Comparison of ENCODE assay signal across 33 cellular contexts in the genomic region with DNA sequence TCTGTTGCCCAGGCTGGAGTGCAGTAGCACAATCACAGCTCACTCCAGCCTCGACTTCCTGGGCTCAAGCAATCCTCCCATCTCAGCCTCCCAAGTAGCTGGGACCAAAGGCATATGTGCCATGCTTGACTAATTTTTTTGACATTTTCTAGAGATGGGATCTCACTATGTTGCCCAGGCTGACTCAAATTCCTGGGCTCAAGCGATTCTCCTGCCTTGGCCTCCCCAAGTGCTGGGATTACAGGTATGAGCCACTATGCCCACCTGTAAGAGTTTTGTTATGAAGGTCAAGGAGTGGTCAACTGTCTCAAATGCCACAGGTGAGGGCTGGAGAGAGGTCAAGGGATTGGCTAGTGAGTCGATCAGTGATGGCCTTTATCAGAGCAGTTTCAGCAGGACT. TPM values are rescaled to one million over a fixed set of nuclear protein-coding genes. Genes with fewer than 3 reads are reported as not detected.
DNase-seq lines count a peak whose midpoint lies in the region; ATAC-seq, FAIRE-seq and TF ChIP-seq lines count a peak whose summit lies in the region.
"Had no signal": no experiment of that assay in that cellular context is flagged by ENCODE, and none has a peak within 500 bp of the region (broad histone marks: within the 10 kb centered on the region; RNA-seq: fewer than 3 reads in every experiment).

No MANE protein-coding gene starts in this region.

- TF ChIP-seq CTCF in HepG2 (CRISPR knock-in tag; IDR thresholded peaks at IDR 0.05) (no peak), right lobe of liver (IDR thresholded peaks at IDR 0.05) (no peak), WTC11 (IDR thresholded peaks at IDR 0.05) (no peak), lower leg skin (IDR thresholded peaks at IDR 0.05) (no peak)

- POLR2A ChIA-PET in HepG2 (lab: Yijun Ruan, JAX) (no interaction called here), WTC11 (lab: Charles Lee) (no interaction called here)

- in situ Hi-C loops in HepG2 (cut with HindIII; ENCODE audit: extremely low pct_ligation_motif_present, low pct_unique_long_range_greater_than_20kb): no loop called here

- H3K27me3 ChIP-seq in HepG2 (ENCODE audit: control insufficient read depth in 1 of 2, insufficient read depth in 2 of 2, low read length in 2 of 2) (no peaks in the 10 kb centered on the region), right lobe of liver (no peaks in the 10 kb centered on the region)
- H3K27me3 ChIP-seq: BE2C; BLaER1; BLaER1 treated with 17β-estradiol and CSF1 and Interleukin-3, amounts not matched to agents 10 nM and 100 nM had no signal

- H3K79me2 ChIP-seq in HepG2 (ENCODE audit: insufficient read depth, low read length): no peaks in the 10 kb centered on the region

- H3K27ac Mint-ChIP-seq in WTC11: no peak overlapping the region
- H3K27ac Mint-ChIP-seq: B cell; CD14-positive monocyte; CD4-positive, alpha-beta memory T cell; CD4-positive, alpha-beta T cell; CD4-positive, CD25-positive, alpha-beta regulatory T cell; CD8-positive, alpha-beta memory T cell; CD8-positive, alpha-beta T cell had no signal

- no peak overlapping the region for H3K9ac ChIP-seq in HepG2 (ENCODE audit: insufficient read depth, low read depth, low read length)
- H3K9ac ChIP-seq: BLaER1; BLaER1 treated with 17β-estradiol and CSF1 and Interleukin-3, amounts not matched to agents 10 nM and 100 nM had no signal

- no peaks in the 10 kb centered on the region for H3K36me3 Mint-ChIP-seq in WTC11
- H3K36me3 Mint-ChIP-seq: CD14-positive monocyte; CD4-positive, alpha-beta memory T cell; CD4-positive, CD25-positive, alpha-beta regulatory T cell; CD8-positive, alpha-beta memory T cell; CD8-positive, alpha-beta T cell had no signal

- no peak overlapping the region for H3K4me3 ChIP-seq in HepG2 (replicated peaks in 1 of 3; ENCODE audit: insufficient read depth in 1 of 3, low read depth in 2 of 3, low read length in 3 of 3)
- H3K4me3 ChIP-seq in right lobe of liver: no peak overlapping the region
- no peak overlapping the region for H3K4me3 ChIP-seq in lower leg skin (ENCODE audit: low read depth, poor library complexity, severe bottlenecking)
- H3K4me3 ChIP-seq: A549; BLaER1; BLaER1 treated with 17β-estradiol and CSF1 and Interleukin-3, amounts not matched to agents 10 nM and 100 nM had no signal

- peaks cover 10% of the 10 kb centered on the region for H3K4me1 Mint-ChIP-seq in WTC11
- H3K4me1 Mint-ChIP-seq: B cell; CD14-positive monocyte; CD4-positive, alpha-beta memory T cell; CD4-positive, CD25-positive, alpha-beta regulatory T cell; CD8-positive, alpha-beta memory T cell had no signal

- no peak for DNase-seq in HepG2 (ENCODE audit: low spot score)
- no peak for DNase-seq in right lobe of liver
- DNase-seq in WTC11 (ENCODE audit: low spot score): no peak
- no peak for DNase-seq in lower leg skin (ENCODE audit: low spot score in 2 of 2)
- DNase-seq: 8988T; ACHN; AML-193; BE2C; C1 segment of cervical spinal cord; Caco-2; Calu3; CD4-positive, alpha-beta memory T cell; CD4-positive, alpha-beta T cell; CD4-positive, CD25-positive, alpha-beta regulatory T cell; CD8-positive, alpha-beta memory T cell; CD8-positive, alpha-beta T cell; COR-L47; DMS 273 treated with DMSO at 0.1 percent for 48 hours; DMS153; DMS53; DMS79; DMS79 treated with DMSO at 0.1 percent for 48 hours; DND-41; EL had no signal

- 0 out of 2 replicates have a peak, but pooled peaks cover 3% of the 10 kb centered on the region for H3K9me3 Mint-ChIP-seq in WTC11
- H3K9me3 Mint-ChIP-seq: CD4-positive, alpha-beta memory T cell; CD4-positive, alpha-beta T cell; CD4-positive, CD25-positive, alpha-beta regulatory T cell; CD8-positive, alpha-beta memory T cell; CD8-positive, alpha-beta T cell had no signal

- H3K36me3 ChIP-seq in HepG2 (replicated peaks in 1 of 2; ENCODE audit: control insufficient read depth in 1 of 2, insufficient read depth in 2 of 2, low read length in 2 of 2) (no peaks in the 10 kb centered on the region), right lobe of liver (no peaks in the 10 kb centered on the region)
- H3K36me3 ChIP-seq: BE2C; BLaER1; BLaER1 treated with 17β-estradiol and CSF1 and Interleukin-3, amounts not matched to agents 10 nM and 100 nM had no signal

- no peak for TF ChIP-seq RAD21 in HepG2 (CRISPR knock-in tag; IDR thresholded peaks at IDR 0.05)

- intact Hi-C loops in HepG2 (cut with micrococcal nuclease; ENCODE audit: unreplicated experiment): no loop called here
- intact Hi-C loops in right lobe of liver (cut with DNase I): no loop called here
- intact Hi-C loops in lower leg skin (cut with DNase I; ENCODE audit: low total_unique reads): no loop called here

- H3K9me3 ChIP-seq in HepG2 (ENCODE audit: low read length) (no peaks in the 10 kb centered on the region), right lobe of liver (no peaks in the 10 kb centered on the region)
- H3K9me3 ChIP-seq: A549, BE2C, BLaER1, Caco-2 had no signal

- H2AFZ ChIP-seq in HepG2 (ENCODE audit: low read length): no peak overlapping the region

- no peak overlapping the region for H3K4me3 Mint-ChIP-seq in WTC11
- H3K4me3 Mint-ChIP-seq: B cell; CD14-positive monocyte; CD4-positive, alpha-beta memory T cell; CD4-positive, alpha-beta T cell; CD4-positive, CD25-positive, alpha-beta regulatory T cell; CD8-positive, alpha-beta memory T cell; CD8-positive, alpha-beta T cell had no signal

- H3K27ac ChIP-seq in HepG2 (ENCODE audit: extremely low read length, insufficient read depth, low read length): no peak overlapping the region
- no peak overlapping the region for H3K27ac ChIP-seq in right lobe of liver
- H3K27ac ChIP-seq: 22Rv1; A549; BLaER1; BLaER1 treated with 17β-estradiol and CSF1 and Interleukin-3, amounts not matched to agents 10 nM and 100 nM; C4-2B had no signal

- CTCF ChIA-PET in HepG2 (lab: Yijun Ruan, JAX; ENCODE audit: low intra/inter-chr PET ratio, low total read pairs): no interaction called here
- CTCF ChIA-PET in WTC11 (lab: Charles Lee): no interaction called here

- H3K4me2 ChIP-seq in HepG2 (ENCODE audit: low read depth, low read length): no peak overlapping the region
- H3K4me2 ChIP-seq: A549; BLaER1; BLaER1 treated with 17β-estradiol and CSF1 and Interleukin-3, amounts not matched to agents 10 nM and 100 nM had no signal

- BruUV-seq in HepG2 (replicated peaks; lab: Mats Ljungman, UMichigan): no TSS peak

- no peak for FAIRE-seq in HepG2 (lab: Jason Lieb, UNC)
- FAIRE-seq: A204.1, A549, D721Med had no signal

- 70% methylated on average over 3 of the region's 3 CpGs for WGBS in HepG2 (ENCODE audit: low lambda C conversion rate)
- WGBS in right lobe of liver (ENCODE audit: insufficient coverage, low coverage, low lambda C conversion rate, missing lambda C conversion rate): 86% methylated on average over 2 of the region's 3 CpGs
- 89 to 97% methylated on average over 3 of the region's 3 CpGs for WGBS in lower leg skin, 2 donors

- TF ChIP-seq POLR2A in HepG2 (IDR thresholded peaks at IDR 0.05; ENCODE audit: insufficient read depth in 1 of 2, low read depth in 2 of 2, low read length in 2 of 2) (no peak), right lobe of liver (IDR thresholded peaks at IDR 0.05) (no peak), lower leg skin (IDR thresholded peaks at IDR 0.05) (no peak)

- no peak for ATAC-seq in HepG2
- no peak for ATAC-seq in right lobe of liver
- no peak for ATAC-seq in WTC11
- ATAC-seq: CD8-positive, alpha-beta T cell had no signal

- H3K27me3 Mint-ChIP-seq in WTC11 (ENCODE audit: low read depth): no peaks in the 10 kb centered on the region

- H3K4me1 ChIP-seq in HepG2 (ENCODE audit: insufficient read depth, low read length) (peaks cover 93% of the 10 kb centered on the region), right lobe of liver (peaks cover 0 to 27% (median 7%) of the 10 kb centered on the region in 4 donors)
- H3K4me1 ChIP-seq: A549; BE2C; BLaER1; BLaER1 treated with 17β-estradiol and CSF1 and Interleukin-3, amounts not matched to agents 10 nM and 100 nM had no signal

- TF ChIP-seq EP300 in HepG2 (IDR thresholded peaks at IDR 0.05; ENCODE audit: low read depth in 2 of 2, low read length in 2 of 2): no peak
- TF ChIP-seq EP300 in HepG2 (CRISPR knock-in tag; IDR thresholded peaks at IDR 0.05; ENCODE audit: borderline replicate concordance): no peak

- no peaks in the 10 kb centered on the region for H4K20me1 ChIP-seq in HepG2 (ENCODE audit: insufficient read depth, low read length)
- H4K20me1 ChIP-seq: BLaER1; BLaER1 treated with 17β-estradiol and CSF1 and Interleukin-3, amounts not matched to agents 10 nM and 100 nM had no signal

TF ChIP-seq in HepG2, 621 proteins besides CTCF, POLR2A, EP300 and RAD21:
- TF ChIP-seq ZNF121 (CRISPR knock-in tag; IDR thresholded peaks at IDR 0.05) (peak; percentile 86; the same call in 1 of the 2 replicates), ZFP36L2 (CRISPR knock-in tag; IDR thresholded peaks at IDR 0.05) (no peak)

RNA-seq across cellular contexts. Expression of gene TMEM150C, which starts 32.5 kb away (rescaled TPM):
- 0.11 and 0.42 TPM in 2 replicates for total RNA-seq in HepG2 (2016; rRNA removed; fragmentation: Illumina TruSeq; extraction: Trizol)
- not detected in 2 replicates for total RNA-seq in HepG2 (2016; cell fraction: cytosol; rRNA removed; fragmentation: Illumina TruSeq; extraction: Trizol; ENCODE audit: low read depth)
- total RNA-seq in HepG2 (2016; cell fraction: insoluble cytoplasmic fraction; rRNA removed; fragmentation: Illumina TruSeq; extraction: Trizol): 0.19 and 0.32 TPM in 2 replicates
- total RNA-seq in HepG2 (2016; cell fraction: membrane; rRNA removed; fragmentation: Illumina TruSeq; extraction: Trizol): 0.12 and 0.14 TPM in 2 replicates
- total RNA-seq in HepG2 (2016; cell fraction: nucleus; rRNA removed; fragmentation: Illumina TruSeq; extraction: Trizol): 0.47 and 0.84 TPM in 2 replicates
- polyA plus RNA-seq in HepG2 (2011; rRNA removed): 0.24 and 0.33 TPM in 2 replicates
- polyA plus RNA-seq in HepG2 (2011; cell fraction: cytosol; rRNA removed): 0.21 and 0.37 TPM in 2 replicates
- 0.05 and 0.16 TPM in 2 replicates for polyA plus RNA-seq in HepG2 (2011; cell fraction: nucleus; rRNA removed)
- 0.20 and 0.62 TPM in 2 replicates for polyA plus RNA-seq in HepG2 (2012)
- polyA plus RNA-seq in HepG2 (2016; cell fraction: cytosol; fragmentation: Illumina TruSeq; extraction: Trizol; ENCODE audit: low read depth): 0.02 and 0.05 TPM in 2 replicates
- polyA plus RNA-seq in HepG2 (2016; cell fraction: insoluble cytoplasmic fraction; fragmentation: Illumina TruSeq; extraction: Trizol; ENCODE audit: low read depth): 0.15 and 0.23 TPM in 2 replicates
- polyA plus RNA-seq in HepG2 (2016; cell fraction: membrane; fragmentation: Illumina TruSeq; extraction: Trizol; ENCODE audit: low read depth): 0.05 TPM in 1 of 2 replicates, not detected in the other
- polyA plus RNA-seq in HepG2 (2016; cell fraction: nucleus; fragmentation: Illumina TruSeq; extraction: Trizol; ENCODE audit: insufficient read depth, low read depth): 0.36 and 0.57 TPM in 2 replicates
- polyA minus RNA-seq in HepG2 (2011; rRNA and poly(A)+ RNA removed; ENCODE audit: low replicate concordance): 0.28 TPM in 1 of 2 replicates, not detected in the other
- polyA minus RNA-seq in HepG2 (2011; cell fraction: cytosol; rRNA and poly(A)+ RNA removed): 0.26 TPM in 1 of 2 replicates, not detected in the other
- polyA minus RNA-seq in HepG2 (2011; cell fraction: nucleus; rRNA and poly(A)+ RNA removed): 0.13 and 0.37 TPM in 2 replicates
- total RNA-seq in right lobe of liver: 10 to 100 TPM in 1 of 6 experiments, 1 to 10 TPM in 5; 3.5 to 11.8 (median 6.8) TPM
- total RNA-seq in WTC11 (2021): 2.3 to 2.7 TPM (median 2.6 TPM) in 3 replicates
- 10 to 100 TPM in 1 of 4 donors, 1 to 10 TPM in 3; 3.4 to 15.5 (median 7.3) TPM for total RNA-seq in lower leg skin
- total RNA-seq: B cell; CD4-positive, alpha-beta memory T cell; CD4-positive, alpha-beta T cell; CD4-positive, CD25-positive, alpha-beta regulatory T cell; CD8-positive, alpha-beta memory T cell; CD8-positive, alpha-beta T cell had no signal
- polyA plus RNA-seq: CD14-positive monocyte had no signal

Comparison
In these comparisons a context has a peak if more than half of its experiments do, and no peak if none do; other contexts are left out.
1. Of the 50 proteins assayed by ChIP-seq in both HepG2 and WTC11: peak only in HepG2: none; only in WTC11: none; in both: ZNF121; in neither: 49.